Comparison of ENCODE assay signal across 7 cellular contexts in genomic region chr1:246506785-246507639, GRCh38.
DNase-seq lines count a peak whose midpoint lies in the region; ATAC-seq and TF ChIP-seq lines count a peak whose summit lies in the region.

Gene SMYD3, minus strand, starts transcription at chr1:246507279.

- ATAC-seq in GM18505 (IDR thresholded peaks at IDR 0.05; ENCODE audit: unreplicated experiment) (peak; percentile 88), HG02885 (IDR thresholded peaks at IDR 0.05; ENCODE audit: poor library complexity, unreplicated experiment) (peak; percentile 93)

- TF ChIP-seq POLR2A in GM18505 (IDR thresholded peaks at IDR 0.05; ENCODE audit: borderline replicate concordance, extremely low read depth, insufficient read depth, insufficient read length) = peak; percentile 71

- H3K4me3 ChIP-seq in skeletal muscle cell (ENCODE audit: low read depth, low read length) = peak within 1 kb of the TSS; percentile 95

- DNase-seq in NCI-H146 treated with DMSO at 0.1 percent for 48 hours (lab: John Stamatoyannopoulos, UW; ENCODE audit: unreplicated experiment) (peak; percentile 82), T-helper 22 cell (ENCODE audit: low read depth) (peak; percentile 63), astrocyte of the hippocampus (ENCODE audit: low read depth, low spot score) (peak; percentile 94), iPS DF 19.7 (ENCODE audit: low read depth, low spot score) (peak; percentile 50), skeletal muscle cell (ENCODE audit: low read depth) (peak; percentile 34)

Comparison
In these comparisons a context has a peak if more than half of its experiments do, and no peak if none do; other contexts are left out.
1. Peak in every context shown above with its lines: DNase-seq, ATAC-seq and H3K4me3 ChIP-seq.
2. DNase-seq: peak in every context shown above with its lines; median percentile 94 in astrocyte of the hippocampus; 82 in NCI-H146 treated with DMSO at 0.1 percent for 48 hours; 63 in T-helper 22 cell; 50 in iPS DF 19.7; 34 in skeletal muscle cell.